1 cellular context compared by ENCODE assay signal in genomic region chr7:150567168-150567567, GRCh38.
TF ChIP-seq lines count a peak whose summit lies in the region.

TSS of gene GIMAP4 (plus strand) at chr7:150567390. CDS start at chr7:150569902, 2,512 bp downstream.

TF ChIP-seq in endothelial cell of umbilical vein, 7 proteins besides CTCF, POLR2A, EP300 and RAD21:
- TF ChIP-seq POLR2AphosphoS5 (IDR thresholded peaks at IDR 0.05; ENCODE audit: insufficient read depth, low read depth, low read length): no peak
